Comparison of ENCODE assay signal across 23 cellular contexts in genomic region chr11:109027851-109028250, GRCh38.
DNase-seq lines count a peak whose midpoint lies in the region; FAIRE-seq and TF ChIP-seq lines count a peak whose summit lies in the region.
"Had no signal": no experiment of that assay in that cellular context is flagged by ENCODE, and none has a peak within 500 bp of the region (broad histone marks: within the 10 kb centered on the region; RNA-seq: fewer than 3 reads in every experiment).

No MANE protein-coding gene starts in this region.

- WGBS in small intestine, 3 donors = 13 to 61% (median 30%) methylated on average over 2 of the region's 2 CpGs

- H3K27me3 Mint-ChIP-seq in activated CD4-positive, alpha-beta T cell treated with anti-CD3 and anti-CD28 coated beads, Interleukin-2, amount 10 ng/mL, durations not matched to agents 24 days and 14 days = no peaks in the 10 kb centered on the region

- in situ Hi-C loops in Caki2 (cut with HindIII; ENCODE audit: low pct_unique_long_range_greater_than_20kb, low sequenced_read_pairs) = no loop called here

- H3K36me3 Mint-ChIP-seq in activated CD4-positive, alpha-beta T cell treated with anti-CD3 and anti-CD28 coated beads, Interleukin-2, amount 10 ng/mL, durations not matched to agents 24 days and 14 days (ENCODE audit: low read depth) = no peaks in the 10 kb centered on the region
- H3K36me3 Mint-ChIP-seq: CD4-positive, alpha-beta memory T cell had no signal

- H3K4me3 Mint-ChIP-seq in activated CD4-positive, alpha-beta T cell treated with anti-CD3 and anti-CD28 coated beads, Interleukin-2, amount 10 ng/mL, durations not matched to agents 24 days and 14 days = no peak overlapping the region
- H3K4me3 Mint-ChIP-seq: CD4-positive, alpha-beta memory T cell had no signal

- no peaks in the 10 kb centered on the region for H3K36me3 ChIP-seq in small intestine (ENCODE audit: control insufficient read depth in 2 of 2, insufficient read depth in 2 of 2, low read length in 2 of 2)

- no peaks in the 10 kb centered on the region for H3K27me3 ChIP-seq in small intestine (ENCODE audit: control insufficient read depth in 2 of 2, insufficient read depth in 2 of 2, low read length in 2 of 2)

- no peak for TF ChIP-seq CTCF in epithelial cell of proximal tubule (conservative IDR thresholded peaks at IDR 0.05; ENCODE audit: low read depth, low read length)

- intact Hi-C loops in activated CD4-positive, alpha-beta T cell treated with anti-CD3 and anti-CD28 coated beads, Interleukin-2, amount 10 ng/mL, durations not matched to agents 24 days and 14 days (cut with micrococcal nuclease) = no loop called here

- peak; percentile 5 for DNase-seq in Caki2 (ENCODE audit: low read depth)
- DNase-seq in M059J (ENCODE audit: low read depth) = peak; percentile 40
- DNase-seq in epithelial cell of proximal tubule (ENCODE audit: low read depth) = peak; percentile 82
- DNase-seq in left kidney (ENCODE audit: low read depth, low spot score) = peak; percentile 33
- DNase-seq in T-helper 2 cell = no peak
- DNase-seq in NCI-H1694 (lab: John Stamatoyannopoulos, UW) = no peak
- DNase-seq in activated CD4-positive, alpha-beta T cell treated with anti-CD3 and anti-CD28 coated beads, Interleukin-2, amount 10 ng/mL, durations not matched to agents 24 days and 14 days = no peak
- DNase-seq in small intestine = no peak
- DNase-seq: C1 segment of cervical spinal cord; CD4-positive, alpha-beta memory T cell; COR-L47; DMS 273 treated with DMSO at 0.1 percent for 48 hours; DND-41; Karpas-422; MV-4-11; NCI-H1105; NCI-H2029 treated with DMSO at 0.1 percent for 48 hours; NCI-H510A; NCI-H69; SIG-M5 had no signal

- no peak for FAIRE-seq in small intestine (lab: Jason Lieb, UNC)
- FAIRE-seq: H54 had no signal

- H3K4me1 ChIP-seq in small intestine (ENCODE audit: control insufficient read depth in 2 of 2, insufficient read depth in 1 of 2, low read depth in 1 of 2, low read length in 1 of 2) = no peaks in the 10 kb centered on the region

- H3K4me1 Mint-ChIP-seq in activated CD4-positive, alpha-beta T cell treated with anti-CD3 and anti-CD28 coated beads, Interleukin-2, amount 10 ng/mL, durations not matched to agents 24 days and 14 days = no peaks in the 10 kb centered on the region
- H3K4me1 Mint-ChIP-seq: CD4-positive, alpha-beta memory T cell had no signal

- no peak overlapping the region for H3K27ac ChIP-seq in small intestine (ENCODE audit: low read depth in 1 of 2, low read length in 1 of 2)
- H3K27ac ChIP-seq: HL-60, SK-N-MC had no signal

- H3K27ac Mint-ChIP-seq in activated CD4-positive, alpha-beta T cell treated with anti-CD3 and anti-CD28 coated beads, Interleukin-2, amount 10 ng/mL, durations not matched to agents 24 days and 14 days = no peak overlapping the region
- H3K27ac Mint-ChIP-seq: CD4-positive, alpha-beta memory T cell had no signal

- H3K9me3 ChIP-seq in small intestine (ENCODE audit: control insufficient read depth, low read depth) = no peaks in the 10 kb centered on the region

- no peaks in the 10 kb centered on the region for H3K9me3 Mint-ChIP-seq in activated CD4-positive, alpha-beta T cell treated with anti-CD3 and anti-CD28 coated beads, Interleukin-2, amount 10 ng/mL, durations not matched to agents 24 days and 14 days

- H3K4me3 ChIP-seq in epithelial cell of proximal tubule (ENCODE audit: low read depth, low read length) = no peak overlapping the region
- H3K4me3 ChIP-seq in small intestine (ENCODE audit: low read depth in 1 of 2, low read length in 2 of 2) = no peak overlapping the region
- H3K4me3 ChIP-seq: SK-N-MC had no signal

Comparison
In these comparisons a context has a peak if more than half of its experiments do, and no peak if none do; other contexts are left out.
1. DNase-seq: peak in Caki2 (single experiment), M059J (single experiment), epithelial cell of proximal tubule (single experiment) and left kidney (single experiment); none in T-helper 2 cell (0 of 5), NCI-H1694 (single experiment), activated CD4-positive, alpha-beta T cell treated with anti-CD3 and anti-CD28 coated beads, Interleukin-2, amount 10 ng/mL, durations not matched to agents 24 days and 14 days (single experiment) and small intestine (single experiment).